In genomic region chr10:45308707-45309106, GRCh38 we compare ENCODE assay signal across 9 cellular contexts. TPM values are rescaled to one million over a fixed set of nuclear protein-coding genes. Genes with fewer than 3 reads are reported as not detected.
DNase-seq lines count a peak whose midpoint lies in the region; FAIRE-seq and TF ChIP-seq lines count a peak whose summit lies in the region.
"Had no signal": no experiment of that assay in that cellular context is flagged by ENCODE, and none has a peak within 500 bp of the region (broad histone marks: within the 10 kb centered on the region; RNA-seq: fewer than 3 reads in every experiment).

No MANE protein-coding gene starts in this region.

- intact Hi-C loops in head of caudate nucleus (cut with DNase I): no loop called here

- TF ChIP-seq CTCF in HL-60 (IDR thresholded peaks at IDR 0.05; ENCODE audit: insufficient read depth, low read length): peak; percentile 23

- no peak for DNase-seq in GM12892 (ENCODE audit: insufficient read length)
- peak; percentile 3 to 42 for DNase-seq in HL-60 (ENCODE audit: low read depth in 1 of 2, low spot score in 1 of 2)
- peak; percentile 37 for DNase-seq in SKM-1 treated with dmso at 0.1 percent for 144 hours (lab: John Stamatoyannopoulos, UW; ENCODE audit: unreplicated experiment)
- peak; percentile 8 for DNase-seq in myocyte (ENCODE audit: low read depth)
- DNase-seq in glomerular visceral epithelial cell (ENCODE audit: extremely low spot score): no peak
- no peak for DNase-seq in activated CD8-positive, alpha-beta memory T cell treated with anti-CD3 and anti-CD28 coated beads, Interleukin-2, amount 50 U/mL, for 4 hours
- DNase-seq in head of caudate nucleus: no peak
- DNase-seq: kidney, T-cell had no signal

- no peaks in the 10 kb centered on the region for H3K27me3 ChIP-seq in HL-60 (ENCODE audit: insufficient read depth, poor library complexity, severe bottlenecking)

- no peak overlapping the region for H3K27ac ChIP-seq in HL-60 (replicated peaks)

- H3K4me3 ChIP-seq in HL-60 (replicated peaks; ENCODE audit: insufficient read depth, low read length): no peak overlapping the region

- peak; percentile 21 for FAIRE-seq in GM12892 (lab: Jason Lieb, UNC)
- FAIRE-seq: kidney had no signal

- no peak for TF ChIP-seq POLR2A in GM12892 (IDR thresholded peaks at IDR 0.05; ENCODE audit: low read depth, low read length)

RNA-seq across cellular contexts. Expression of gene OR13A1, which starts 6.7 kb away (rescaled TPM):
- not detected for polyA plus RNA-seq in GM12892 (2012; ENCODE audit: missing spikeins)
- total RNA-seq in myocyte: not detected in 2 replicates
- polyA plus RNA-seq in myocyte (2012): 0.03 TPM
- total RNA-seq: kidney had no signal

Comparison
In these comparisons a context has a peak if more than half of its experiments do, and no peak if none do; other contexts are left out.
1. DNase-seq: peak in HL-60 (2 of 2), SKM-1 treated with dmso at 0.1 percent for 144 hours (single experiment) and myocyte (single experiment); none in GM12892 (single experiment), glomerular visceral epithelial cell (single experiment), activated CD8-positive, alpha-beta memory T cell treated with anti-CD3 and anti-CD28 coated beads, Interleukin-2, amount 50 U/mL, for 4 hours (single experiment) and head of caudate nucleus (0 of 42).